13 cellular contexts compared by ENCODE assay signal in the genomic region with DNA sequence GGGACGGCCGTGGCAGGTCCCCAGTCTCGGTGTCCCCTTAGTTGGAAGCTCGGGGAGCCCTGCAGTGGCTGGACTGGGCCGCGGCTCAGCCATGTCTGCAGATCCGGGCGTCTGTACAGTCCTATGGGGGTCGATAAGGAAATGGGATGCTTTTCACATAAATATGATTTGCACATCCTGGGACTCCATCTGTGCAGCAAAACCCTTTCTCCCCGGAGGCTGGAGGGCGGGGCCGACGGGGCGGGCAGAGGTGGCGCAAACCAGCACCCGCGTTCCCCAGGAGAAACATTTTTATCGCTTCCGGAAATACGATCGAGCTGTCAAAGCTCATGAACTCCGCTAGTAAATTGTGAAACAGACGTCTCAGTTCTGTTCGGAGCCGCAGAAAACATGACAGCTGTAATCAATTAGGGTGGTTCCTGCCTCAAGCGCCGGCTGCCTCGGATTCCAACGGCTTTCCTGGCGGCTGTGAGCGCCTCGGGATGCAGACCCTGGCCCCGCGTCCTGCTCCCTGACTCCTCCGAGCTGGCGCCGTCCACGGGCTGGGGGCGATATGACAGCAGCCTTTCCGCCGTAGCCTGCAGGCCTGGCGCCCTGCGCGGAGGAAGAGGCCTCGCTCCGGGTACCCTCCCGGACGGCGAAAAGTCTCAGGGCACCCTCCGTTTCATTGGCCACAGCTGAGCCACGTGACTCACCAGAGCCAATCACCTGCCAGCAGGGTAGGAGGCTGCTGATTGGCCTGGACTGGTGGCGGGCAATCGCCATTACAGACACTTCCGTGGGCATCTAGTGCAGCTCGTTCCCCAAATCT. TPM values are rescaled to one million over a fixed set of nuclear protein-coding genes. Genes with fewer than 3 reads are reported as not detected.
DNase-seq lines count a peak whose midpoint lies in the region; ATAC-seq and TF ChIP-seq lines count a peak whose summit lies in the region.
"Had no signal": no experiment of that assay in that cellular context is flagged by ENCODE, and none has a peak within 500 bp of the region (broad histone marks: within the 10 kb centered on the region; RNA-seq: fewer than 3 reads in every experiment).

No MANE protein-coding gene starts in this region.

- H3K27ac ChIP-seq in foreskin keratinocyte = no peak overlapping the region
- H3K27ac ChIP-seq in subcutaneous abdominal adipose tissue (ENCODE audit: low read depth, low read length) = no peak overlapping the region
- H3K27ac ChIP-seq in thyroid gland = no peak overlapping the region

- CTCF ChIA-PET in activated CD8-positive, alpha-beta memory T cell treated with anti-CD3 and anti-CD28 coated beads, Interleukin-2, amount 10 ng/mL, durations not matched to agents 7 days and 5 days (lab: Charles Lee) = no interaction called here

- DNase-seq in activated CD8-positive, alpha-beta memory T cell treated with anti-CD3 and anti-CD28 coated beads, Interleukin-2, amount 10 ng/mL, durations not matched to agents 7 days and 5 days = no peak
- no peak for DNase-seq in activated CD8-positive, alpha-beta memory T cell treated with anti-CD3 and anti-CD28 coated beads, Interleukin-2, amount 50 U/mL, for 48 hours
- DNase-seq in SK-N-DZ (ENCODE audit: low spot score) (peak; percentile 81), foreskin keratinocyte (no peak), thyroid gland (no peak), cerebellum (ENCODE audit: low spot score) (no peak)
- DNase-seq: cortex of kidney; stimulated activated CD8-positive, alpha-beta memory T cell treated with anti-CD3 and anti-CD28 coated beads, Interleukin-4, amount 100 ng/mL, for 48 hours; SW 1271 had no signal

- no peak overlapping the region for H3K4me3 Mint-ChIP-seq in activated CD8-positive, alpha-beta memory T cell treated with anti-CD3 and anti-CD28 coated beads, Interleukin-2, amount 10 ng/mL, durations not matched to agents 7 days and 5 days

- H3K4me1 Mint-ChIP-seq in activated CD8-positive, alpha-beta memory T cell treated with anti-CD3 and anti-CD28 coated beads, Interleukin-2, amount 10 ng/mL, durations not matched to agents 7 days and 5 days = no peaks in the 10 kb centered on the region

- no peaks in the 10 kb centered on the region for H3K36me3 ChIP-seq in subcutaneous abdominal adipose tissue (ENCODE audit: control insufficient read depth in 5 of 5, insufficient read depth in 5 of 5, low read length in 5 of 5)
- H3K36me3 ChIP-seq in thyroid gland = no peaks in the 10 kb centered on the region

- H3K27me3 ChIP-seq in foreskin keratinocyte (no peaks in the 10 kb centered on the region), subcutaneous abdominal adipose tissue (ENCODE audit: control insufficient read depth in 5 of 5, insufficient read depth in 4 of 5, low read length in 5 of 5) (peaks cover 6 to 22% (median 15%) of the 10 kb centered on the region in 5 donors), thyroid gland (no peaks in the 10 kb centered on the region)

- H3K9me3 Mint-ChIP-seq in activated CD8-positive, alpha-beta memory T cell treated with anti-CD3 and anti-CD28 coated beads, Interleukin-2, amount 10 ng/mL, durations not matched to agents 7 days and 5 days (ENCODE audit: low read depth) = no peaks in the 10 kb centered on the region

- ATAC-seq in activated CD8-positive, alpha-beta memory T cell treated with anti-CD3 and anti-CD28 coated beads, Interleukin-2, amount 10 ng/mL, durations not matched to agents 7 days and 5 days = peak; percentile 20
- peak; percentile 14 for ATAC-seq in foreskin keratinocyte
- no peak for ATAC-seq in HG03521 (IDR thresholded peaks at IDR 0.05; ENCODE audit: unreplicated experiment)

- TF ChIP-seq CTCF in foreskin keratinocyte (conservative IDR thresholded peaks at IDR 0.05) = no peak
- no peak for TF ChIP-seq CTCF in thyroid gland (IDR thresholded peaks at IDR 0.05)

- H3K4me3 ChIP-seq in subcutaneous abdominal adipose tissue (ENCODE audit: low read depth in 1 of 5, low read length in 5 of 5) (peak overlapping the region in 4 of 5 donors; percentile 33 to 52 (median 48)), thyroid gland (replicated peaks in 1 of 3) (no peak overlapping the region)

- 80 to 82% methylated on average over 41 to 55 of the region's 55 CpGs for WGBS in thyroid gland, 2 donors

- H3K4me1 ChIP-seq in foreskin keratinocyte = no peaks in the 10 kb centered on the region
- H3K4me1 ChIP-seq in subcutaneous abdominal adipose tissue (ENCODE audit: control insufficient read depth in 5 of 5, insufficient read depth in 5 of 5, low read length in 5 of 5) = peaks cover 0 to 13% (median 9%) of the 10 kb centered on the region in 5 donors
- no peaks in the 10 kb centered on the region for H3K4me1 ChIP-seq in thyroid gland

- H3K36me3 Mint-ChIP-seq in activated CD8-positive, alpha-beta memory T cell treated with anti-CD3 and anti-CD28 coated beads, Interleukin-2, amount 10 ng/mL, durations not matched to agents 7 days and 5 days = no peaks in the 10 kb centered on the region

- no peak for TF ChIP-seq POLR2A in thyroid gland (IDR thresholded peaks at IDR 0.05)

- intact Hi-C loops in thyroid gland (cut with DNase I) = no loop called here

- peaks cover 0 to 3% (median 0%) of the 10 kb centered on the region in 5 donors for H3K9me3 ChIP-seq in subcutaneous abdominal adipose tissue (ENCODE audit: control insufficient read depth in 5 of 5, low read length in 5 of 5)
- no peaks in the 10 kb centered on the region for H3K9me3 ChIP-seq in thyroid gland

- H3K27ac Mint-ChIP-seq in activated CD8-positive, alpha-beta memory T cell treated with anti-CD3 and anti-CD28 coated beads, Interleukin-2, amount 10 ng/mL, durations not matched to agents 7 days and 5 days = no peak overlapping the region

- H3K9ac ChIP-seq in subcutaneous abdominal adipose tissue (ENCODE audit: low read length in 5 of 5) = no peak overlapping the region

- H3K27me3 Mint-ChIP-seq in activated CD8-positive, alpha-beta memory T cell treated with anti-CD3 and anti-CD28 coated beads, Interleukin-2, amount 10 ng/mL, durations not matched to agents 7 days and 5 days = peaks cover 3% of the 10 kb centered on the region

RNA-seq across cellular contexts. Expression of a gene that starts 23.0 kb away (rescaled TPM):
- not detected for total RNA-seq in activated CD8-positive, alpha-beta memory T cell treated with anti-CD3 and anti-CD28 coated beads, Interleukin-2, amount 10 ng/mL, durations not matched to agents 7 days and 5 days
- polyA plus RNA-seq in SK-N-DZ (2014; cell fraction: cytosol; rRNA removed) = not detected in 2 replicates
- not detected in 2 replicates for polyA plus RNA-seq in SK-N-DZ (2014; cell fraction: nucleus; rRNA removed)
- total RNA-seq in foreskin keratinocyte (not detected in 2 replicates), thyroid gland (10 to 100 TPM in 1 of 4 donors, 1 to 10 TPM in 3; 7.0 to 10.7 (median 7.6) TPM), cerebellum (6.1 TPM)
- not detected in 2 replicates for polyA plus RNA-seq in foreskin keratinocyte
- total RNA-seq: pulmonary artery endothelial cell had no signal
- polyA plus RNA-seq: AG04450 had no signal

Comparison
In these comparisons a context has a peak if more than half of its experiments do, and no peak if none do; other contexts are left out.
1. H3K4me3 ChIP-seq: peak in subcutaneous abdominal adipose tissue (4 of 5); none in thyroid gland (0 of 3).